In the genomic region with DNA sequence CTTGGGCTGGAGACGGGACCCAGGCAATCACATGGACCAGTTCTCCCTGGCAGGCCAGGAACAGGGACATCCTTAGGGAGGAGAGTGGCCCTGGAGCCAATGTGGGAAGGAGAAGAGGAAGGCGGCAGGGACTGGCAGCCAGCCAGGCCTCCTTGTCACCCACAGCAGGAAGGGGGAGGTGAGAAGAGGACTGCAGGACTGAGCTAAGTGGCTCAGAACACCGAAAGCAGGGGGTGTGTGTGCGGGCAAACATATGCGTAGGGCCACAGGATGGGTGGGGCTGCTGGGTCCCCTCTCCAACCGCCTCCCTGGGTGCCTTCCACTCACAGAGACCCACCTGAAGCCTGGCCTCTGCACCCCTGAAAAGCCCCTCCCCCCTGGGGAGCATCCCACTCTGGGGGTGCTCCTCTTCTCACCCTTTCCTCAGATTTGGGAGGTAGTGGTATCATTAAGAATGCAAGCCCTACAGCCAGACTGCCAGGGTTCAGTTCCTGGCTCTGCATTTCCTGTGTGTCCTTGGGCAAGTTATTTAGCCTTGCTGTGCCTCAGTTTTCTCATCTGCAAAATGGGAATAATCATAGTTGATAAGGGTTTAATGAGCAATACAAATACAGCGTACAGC, we compare ENCODE assay signal across 8 cellular contexts. TPM values are rescaled to one million over a fixed set of nuclear protein-coding genes. Genes with fewer than 3 reads are reported as not detected.
A peak's percentile ranks its signal among the peaks of the same experiment; 100 is the strongest.
DNase-seq lines count a peak whose midpoint lies in the region; ATAC-seq and TF ChIP-seq lines count a peak whose summit lies in the region.

No MANE protein-coding gene starts in this region.

- no peak for TF ChIP-seq POLR2A in uterus (IDR thresholded peaks at IDR 0.05)

- H3K4me1 ChIP-seq in uterus = no peaks in the 10 kb centered on the region

- peaks cover 0 to 6% of the 10 kb centered on the region in 2 donors for H3K27me3 Mint-ChIP-seq in stimulated activated naive B cell treated with anti-CD40 and anti-IgM and Interleukin-4, amounts not matched to agents 10 μg/mL and 1 μg/mL and 100 μg/mL, for 72 hours

- peak overlapping the region; percentile 88 for H3K27ac Mint-ChIP-seq in stimulated activated naive B cell treated with anti-CD40 and anti-IgM and Interleukin-4, amounts not matched to agents 10 μg/mL and 1 μg/mL and 100 μg/mL, for 72 hours

- intact Hi-C loops in uterus (cut with DNase I; ENCODE audit: low total_unique reads) = no loop called here

- peak; percentile 57 to 68 for ATAC-seq in stimulated activated naive B cell treated with anti-CD40 and anti-IgM and Interleukin-4, amounts not matched to agents 10 μg/mL and 1 μg/mL and 100 μg/mL, for 72 hours (replicated peaks)
- no peak for ATAC-seq in GM19467 (IDR thresholded peaks at IDR 0.05; ENCODE audit: unreplicated experiment)

- DNase-seq in D341Med (ENCODE audit: low spot score) (peak; percentile 74), HT-29 (ENCODE audit: low spot score) (peak; percentile 92), UCSD-AML1 (lab: John Stamatoyannopoulos, UW; ENCODE audit: unreplicated experiment) (peak; percentile 74), glomerular visceral epithelial cell (ENCODE audit: extremely low spot score) (peak; percentile 39), dedifferentiated amniotic fluid mesenchymal stem cell (ENCODE audit: extremely low spot score) (no peak), uterus (no peak)
- DNase-seq in stimulated activated naive B cell treated with anti-CD40 and anti-IgM and Interleukin-4, amounts not matched to agents 10 μg/mL and 1 μg/mL and 100 μg/mL, for 72 hours = peak; percentile 36

- peak overlapping the region in 1 of 2 donors; percentile 22 for H3K4me3 Mint-ChIP-seq in stimulated activated naive B cell treated with anti-CD40 and anti-IgM and Interleukin-4, amounts not matched to agents 10 μg/mL and 1 μg/mL and 100 μg/mL, for 72 hours

- H3K9me3 ChIP-seq in uterus = no peaks in the 10 kb centered on the region

- no peaks in the 10 kb centered on the region for H3K9me3 Mint-ChIP-seq in stimulated activated naive B cell treated with anti-CD40 and anti-IgM and Interleukin-4, amounts not matched to agents 10 μg/mL and 1 μg/mL and 100 μg/mL, for 72 hours

- H3K36me3 ChIP-seq in uterus = no peaks in the 10 kb centered on the region

- H3K4me3 ChIP-seq in uterus = no peak overlapping the region

- no peak for TF ChIP-seq CTCF in uterus (IDR thresholded peaks at IDR 0.05)

- no peaks in the 10 kb centered on the region for H3K27me3 ChIP-seq in uterus

- no peak overlapping the region for H3K27ac ChIP-seq in uterus

- peaks cover 80 to 100% of the 10 kb centered on the region in 2 donors for H3K4me1 Mint-ChIP-seq in stimulated activated naive B cell treated with anti-CD40 and anti-IgM and Interleukin-4, amounts not matched to agents 10 μg/mL and 1 μg/mL and 100 μg/mL, for 72 hours

- H3K36me3 Mint-ChIP-seq in stimulated activated naive B cell treated with anti-CD40 and anti-IgM and Interleukin-4, amounts not matched to agents 10 μg/mL and 1 μg/mL and 100 μg/mL, for 72 hours = peaks cover 4 to 20% of the 10 kb centered on the region in 2 donors

RNA-seq across cellular contexts. Expression of a gene that starts 8.1 kb away (rescaled TPM):
- total RNA-seq in HT-29 (2014; rRNA removed; shearing (Covaris generic)) = 0.25 and 0.65 TPM in 2 replicates
- 1 to 10 TPM in 3 of 4 donors, not detected in 1; 3.8 to 5.0 (median 4.7) TPM for total RNA-seq in uterus

RNA-seq across cellular contexts. Expression of a gene that starts 11.2 kb away (rescaled TPM):
- 1.9 and 2.2 TPM in 2 replicates for total RNA-seq in HT-29 (2014; rRNA removed; shearing (Covaris generic))
- 1 to 10 TPM in 1 of 4 donors, under 1 TPM in 1, not detected in 2; 0.28 to 2.2 TPM for total RNA-seq in uterus

RNA-seq across cellular contexts. Expression of a gene that starts 11.5 kb away (rescaled TPM):
- 34.6 and 39.1 TPM in 2 replicates for total RNA-seq in HT-29 (2014; rRNA removed; shearing (Covaris generic))
- total RNA-seq in uterus = 10 to 100 TPM in 3 of 4 donors, 1 to 10 TPM in 1; 4.6 to 24.8 (median 19.5) TPM

RNA-seq across cellular contexts. Expression of a gene that starts 23.6 kb away (rescaled TPM):
- 91.0 and 110 TPM in 2 replicates for total RNA-seq in HT-29 (2014; rRNA removed; shearing (Covaris generic))
- 10 to 100 TPM; 11.8 to 98.8 (median 44.6) TPM for total RNA-seq in uterus

RNA-seq across cellular contexts. Expression of a gene that starts 39.4 kb away (rescaled TPM):
- total RNA-seq in HT-29 (2014; rRNA removed; shearing (Covaris generic)) = 50.8 and 54.2 TPM in 2 replicates
- 10 to 100 TPM; 21.0 to 62.3 (median 26.0) TPM for total RNA-seq in uterus

Comparison
In these comparisons a context has a peak if more than half of its experiments do, and no peak if none do; other contexts are left out.
1. DNase-seq: peak in D341Med (single experiment), HT-29 (single experiment), UCSD-AML1 (single experiment), glomerular visceral epithelial cell (single experiment) and stimulated activated naive B cell treated with anti-CD40 and anti-IgM and Interleukin-4, amounts not matched to agents 10 μg/mL and 1 μg/mL and 100 μg/mL, for 72 hours (single experiment); none in dedifferentiated amniotic fluid mesenchymal stem cell (single experiment) and uterus (0 of 2).